Comparison of ENCODE assay signal across 14 cellular contexts in genomic region chr2:37795938-37796337, GRCh38.
A peak's percentile ranks its signal among the peaks of the same experiment; 100 is the strongest.
DNase-seq lines count a peak whose midpoint lies in the region; FAIRE-seq and TF ChIP-seq lines count a peak whose summit lies in the region.
"Had no signal": no experiment of that assay in that cellular context is flagged by ENCODE, and none has a peak within 500 bp of the region (broad histone marks: within the 10 kb centered on the region; RNA-seq: fewer than 3 reads in every experiment).

No MANE protein-coding gene starts in this region.

- peaks cover 20% of the 10 kb centered on the region for H3K4me1 Mint-ChIP-seq in nephron progenitor cell

- no peaks in the 10 kb centered on the region for H3K9me3 Mint-ChIP-seq in nephron progenitor cell
- H3K9me3 Mint-ChIP-seq: natural killer cell had no signal

- H3K36me3 Mint-ChIP-seq in nephron progenitor cell (ENCODE audit: low read depth): no peaks in the 10 kb centered on the region
- H3K36me3 Mint-ChIP-seq: natural killer cell had no signal

- CTCF ChIA-PET in BJ (lab: Yijun Ruan, JAX) (interaction anchor here (1.2 to 2.9 kb wide), 4 partner anchors 14 to 386 kb away, joined by 3 to 10 read pairs (median 6); no protein-coding TSS in a partner anchor), endothelial cell of umbilical vein (lab: Charles Lee) (interaction anchor here (1.1 to 2.5 kb wide), 7 partner anchors 11 to 400 kb away, joined by 3 to 7 read pairs (median 3); no protein-coding TSS in a partner anchor)

- H3K27me3 ChIP-seq in BJ (ENCODE audit: control insufficient read depth, insufficient read depth, low read length): no peaks in the 10 kb centered on the region
- no peaks in the 10 kb centered on the region for H3K27me3 ChIP-seq in endothelial cell of umbilical vein (ENCODE audit: control insufficient read depth in 2 of 2, insufficient read depth in 2 of 2, low read length in 2 of 2)
- H3K27me3 ChIP-seq in effector memory CD4-positive, alpha-beta T cell (replicated peaks; ENCODE audit: control insufficient read depth, insufficient read depth, low read length, poor library complexity, severe bottlenecking): no peaks in the 10 kb centered on the region
- H3K27me3 ChIP-seq: spleen had no signal

- H3K27me3 Mint-ChIP-seq in nephron progenitor cell (ENCODE audit: low read depth, poor library complexity): peaks cover 3% of the 10 kb centered on the region

- H3K27ac ChIP-seq in endothelial cell of umbilical vein (ENCODE audit: insufficient read depth, low read depth, low read length): no peak overlapping the region
- no peak overlapping the region for H3K27ac ChIP-seq in effector memory CD4-positive, alpha-beta T cell (ENCODE audit: insufficient read depth, low read length, poor library complexity, severe bottlenecking)
- H3K27ac ChIP-seq: KMS-11, spleen had no signal

- no peak overlapping the region for H3K9ac ChIP-seq in endothelial cell of umbilical vein (replicated peaks; ENCODE audit: extremely low read depth, insufficient read depth, low read length)
- H3K9ac ChIP-seq: KMS-11 had no signal

- H3K9me1 ChIP-seq in endothelial cell of umbilical vein (replicated peaks; ENCODE audit: control insufficient read depth, extremely low read depth, insufficient read depth, low read length): no peaks in the 10 kb centered on the region

- H3K36me3 ChIP-seq in BJ (ENCODE audit: control insufficient read depth, insufficient read depth, low read length) (no peaks in the 10 kb centered on the region), endothelial cell of umbilical vein (ENCODE audit: control insufficient read depth in 2 of 2, extremely low read depth in 1 of 2, insufficient read depth in 2 of 2, low read length in 2 of 2) (no peaks in the 10 kb centered on the region)
- no peaks in the 10 kb centered on the region for H3K36me3 ChIP-seq in effector memory CD4-positive, alpha-beta T cell (ENCODE audit: control insufficient read depth, insufficient read depth, low read length)
- H3K36me3 ChIP-seq: spleen had no signal

- peak overlapping the region; percentile 77 for H3K27ac Mint-ChIP-seq in nephron progenitor cell
- H3K27ac Mint-ChIP-seq: natural killer cell had no signal

- dilution Hi-C loops in endothelial cell of umbilical vein (cut with MboI; ENCODE audit: extremely low pct_ligation_motif_present, low sequenced_read_pairs): no loop called here

- no peak for TF ChIP-seq POLR2A in endothelial cell of umbilical vein (IDR thresholded peaks at IDR 0.05; ENCODE audit: low read depth, low read length)

- H3K4me1 ChIP-seq in endothelial cell of umbilical vein (ENCODE audit: control insufficient read depth, extremely low read depth, insufficient read depth, low read length): no peaks in the 10 kb centered on the region
- no peaks in the 10 kb centered on the region for H3K4me1 ChIP-seq in effector memory CD4-positive, alpha-beta T cell (ENCODE audit: control insufficient read depth, insufficient read depth, low read length, poor library complexity, severe bottlenecking)

- H3K4me3 Mint-ChIP-seq in nephron progenitor cell: no peak overlapping the region
- H3K4me3 Mint-ChIP-seq: natural killer cell had no signal

- no peak for FAIRE-seq in endothelial cell of umbilical vein (lab: Jason Lieb, UNC)
- FAIRE-seq: endometrium, urothelium cell line had no signal

- H3K4me2 ChIP-seq in endothelial cell of umbilical vein (ENCODE audit: insufficient read depth, low read length): no peak overlapping the region
- H3K4me2 ChIP-seq: KMS-11 had no signal

- H3K79me2 ChIP-seq in endothelial cell of umbilical vein (ENCODE audit: control insufficient read depth, insufficient read depth, low read length): no peaks in the 10 kb centered on the region

- POLR2A ChIA-PET in BJ (lab: Charles Lee) (interaction anchor here (0.6 to 1.0 kb wide), 3 partner anchors 57 to 380 kb away, joined by 3 to 27 read pairs (median 4); no protein-coding TSS in a partner anchor), endothelial cell of umbilical vein (lab: Charles Lee) (no interaction called here)

- H4K20me1 ChIP-seq in endothelial cell of umbilical vein (replicated peaks; ENCODE audit: control insufficient read depth, extremely low read depth, insufficient read depth, low read length): no peaks in the 10 kb centered on the region

- no peak overlapping the region for H3K4me3 ChIP-seq in BJ (ENCODE audit: low read depth, low read length)
- H3K4me3 ChIP-seq in endothelial cell of umbilical vein (replicated peaks in 1 of 3; ENCODE audit: insufficient read depth in 1 of 3, low read depth in 1 of 3, low read length in 3 of 3): no peak overlapping the region
- no peak overlapping the region for H3K4me3 ChIP-seq in effector memory CD4-positive, alpha-beta T cell (ENCODE audit: insufficient read depth, low read depth, low read length, poor library complexity, severe bottlenecking)
- H3K4me3 ChIP-seq: spleen had no signal

- H3K9me3 ChIP-seq in endothelial cell of umbilical vein (replicated peaks; ENCODE audit: control insufficient read depth, insufficient read depth, low read length): no peaks in the 10 kb centered on the region
- H3K9me3 ChIP-seq in effector memory CD4-positive, alpha-beta T cell (ENCODE audit: control insufficient read depth, low read length): no peaks in the 10 kb centered on the region
- H3K9me3 ChIP-seq: spleen had no signal

- intact Hi-C loops in endothelial cell of umbilical vein (cut with micrococcal nuclease): no loop called here

- TF ChIP-seq CTCF in BJ (IDR thresholded peaks at IDR 0.05; ENCODE audit: insufficient read depth, low read depth, low read length): no peak
- TF ChIP-seq CTCF in endothelial cell of umbilical vein (IDR thresholded peaks at IDR 0.05; ENCODE audit: extremely low read depth in 1 of 2, insufficient read depth in 1 of 2, low read depth in 1 of 2, low read length in 2 of 2): no peak
- TF ChIP-seq CTCF in nephron progenitor cell (IDR thresholded peaks at IDR 0.05): no peak

- H2AFZ ChIP-seq in endothelial cell of umbilical vein (ENCODE audit: low read depth, low read length): peak overlapping the region; percentile 10

- BruUV-seq in endothelial cell of umbilical vein (replicated peaks; lab: Mats Ljungman, UMichigan): no TSS peak

- DNase-seq in BJ (ENCODE audit: low read depth) (peak; percentile 74), LHCN-M2 (ENCODE audit: low read depth) (peak; percentile 86), endothelial cell of umbilical vein (ENCODE audit: low read depth, low spot score) (no peak), nephron progenitor cell (no peak), NOMO-1 treated with DMSO at 0.1 percent for 48 hours (lab: John Stamatoyannopoulos, UW; ENCODE audit: unreplicated experiment) (no peak), NCI-H1436 (lab: John Stamatoyannopoulos, UW) (no peak)
- no peak for DNase-seq in stimulated activated naive CD4-positive, alpha-beta T cell (lab: John Stamatoyannopoulos, UW)
- DNase-seq in effector memory CD4-positive, alpha-beta T cell: no peak
- DNase-seq: GOT3, natural killer cell, spleen had no signal

TF ChIP-seq in endothelial cell of umbilical vein, 7 proteins besides CTCF, POLR2A, EP300 and RAD21:
- TF ChIP-seq GATA2 (IDR thresholded peaks at IDR 0.05; ENCODE audit: insufficient read depth, insufficient read length, low read depth, low read length) (peak; percentile 65), MYC (IDR thresholded peaks at IDR 0.05; ENCODE audit: low read depth, low read length) (no peak)

Comparison
In these comparisons a context has a peak if more than half of its experiments do, and no peak if none do; other contexts are left out.
1. DNase-seq: peak in BJ (single experiment) and LHCN-M2 (single experiment); none in endothelial cell of umbilical vein (single experiment), nephron progenitor cell (single experiment), stimulated activated naive CD4-positive, alpha-beta T cell (0 of 6), NOMO-1 treated with DMSO at 0.1 percent for 48 hours (single experiment), NCI-H1436 (single experiment) and effector memory CD4-positive, alpha-beta T cell (0 of 3).